ENCODE assay signal across 10 cellular contexts in genomic region chr6:25034477-25034876, GRCh38.
DNase-seq lines count a peak whose midpoint lies in the region; ATAC-seq and TF ChIP-seq lines count a peak whose summit lies in the region.
"Had no signal": no experiment of that assay in that cellular context is flagged by ENCODE, and none has a peak within 500 bp of the region (broad histone marks: within the 10 kb centered on the region; RNA-seq: fewer than 3 reads in every experiment).

No MANE protein-coding gene starts in this region.

- ATAC-seq in activated T-cell treated with anti-CD3 and anti-CD28 coated beads, Interleukin-2, amount 50 U/mL, for 72 hours (replicated peaks in 1 of 2) = no peak

- no peaks in the 10 kb centered on the region for H3K9me3 Mint-ChIP-seq in activated T-cell treated with anti-CD3 and anti-CD28 coated beads, Interleukin-2, amount 50 U/mL, for 72 hours

- H3K9me3 ChIP-seq in SU-DHL-6 (ENCODE audit: insufficient read depth, low read length) (no peaks in the 10 kb centered on the region), subcutaneous abdominal adipose tissue (ENCODE audit: control insufficient read depth in 5 of 5, low read length in 5 of 5) (no peaks in the 10 kb centered on the region)
- H3K9me3 ChIP-seq: left lung had no signal

- H3K4me2 ChIP-seq in SU-DHL-6 (ENCODE audit: low read depth, low read length, poor library complexity, severe bottlenecking) = peak overlapping the region; percentile 21

- H3K4me3 ChIP-seq in SU-DHL-6 (ENCODE audit: insufficient read depth, low read length, poor library complexity, severe bottlenecking) (no peak overlapping the region), subcutaneous abdominal adipose tissue (ENCODE audit: low read depth in 1 of 5, low read length in 5 of 5) (peak overlapping the region in 4 of 5 donors; percentile 18 to 47 (median 39))

- no peak for DNase-seq in activated T-cell treated with anti-CD3 and anti-CD28 coated beads, Interleukin-2, amount 50 U/mL, for 72 hours
- no peak for DNase-seq in activated T-cell treated with anti-CD3 and anti-CD28 coated beads, Interleukin-2, amount 50 U/mL, for 1 hour
- DNase-seq in fibroblast of peridontal ligament (ENCODE audit: extremely low read depth) = peak; percentile 29
- no peak for DNase-seq in stimulated activated CD4-positive, alpha-beta T cell treated with anti-CD3 and anti-CD28 coated beads, Interleukin-4, amount 100 ng/mL, for 4 hours
- no peak for DNase-seq in NCI-H1092 treated with DMSO at 0.1 percent for 48 hours (lab: John Stamatoyannopoulos, UW)
- DNase-seq in posterior cingulate gyrus = no peak
- DNase-seq: left lung; stimulated activated CD4-positive, alpha-beta T cell treated with anti-CD3 and anti-CD28 coated beads, Interleukin-2, amount 100 ng/mL, for 48 hours had no signal

- peak overlapping the region; percentile 10 for H2AFZ ChIP-seq in SU-DHL-6 (ENCODE audit: low read depth, low read length, severe bottlenecking)

- H3K4me1 ChIP-seq in subcutaneous abdominal adipose tissue (ENCODE audit: control insufficient read depth in 5 of 5, insufficient read depth in 5 of 5, low read length in 5 of 5) = peaks cover 0 to 3% (median 0%) of the 10 kb centered on the region in 5 donors

- H3K27ac ChIP-seq in SU-DHL-6 (ENCODE audit: low read depth, low read length) (no peak overlapping the region), subcutaneous abdominal adipose tissue (ENCODE audit: low read depth, low read length) (no peak overlapping the region)

- H3K36me3 ChIP-seq in SU-DHL-6 (ENCODE audit: low read length) (no peaks in the 10 kb centered on the region), subcutaneous abdominal adipose tissue (ENCODE audit: control insufficient read depth in 5 of 5, insufficient read depth in 5 of 5, low read length in 5 of 5) (no peaks in the 10 kb centered on the region)
- H3K36me3 ChIP-seq: left lung had no signal

- H3K36me3 Mint-ChIP-seq in activated T-cell treated with anti-CD3 and anti-CD28 coated beads, Interleukin-2, amount 50 U/mL, for 72 hours (ENCODE audit: insufficient read depth in 2 of 2) = peaks cover 3 to 5% of the 10 kb centered on the region in 2 donors

- no peaks in the 10 kb centered on the region for H3K9me2 ChIP-seq in SU-DHL-6 (replicated peaks; ENCODE audit: insufficient read depth, low read length)

- no peak for TF ChIP-seq CTCF in SU-DHL-6 (IDR thresholded peaks at IDR 0.05; ENCODE audit: insufficient read depth, low read length, poor library complexity, severe bottlenecking)

- peaks cover 46% of the 10 kb centered on the region for H3K4me1 Mint-ChIP-seq in activated T-cell treated with anti-CD3 and anti-CD28 coated beads, Interleukin-2, amount 50 U/mL, for 72 hours (ENCODE audit: low read depth)

- no peaks in the 10 kb centered on the region for H3K79me2 ChIP-seq in SU-DHL-6 (ENCODE audit: insufficient read depth, low read length)

- H3K9ac ChIP-seq in SU-DHL-6 (ENCODE audit: low read length) (no peak overlapping the region), subcutaneous abdominal adipose tissue (ENCODE audit: low read length in 5 of 5) (peak overlapping the region in 1 of 5 donors; percentile 53)

- H3F3A ChIP-seq in SU-DHL-6 (ENCODE audit: insufficient read depth) = no peaks in the 10 kb centered on the region

- intact Hi-C loops in posterior cingulate gyrus (cut with DNase I) = no loop called here

- H3K27me3 ChIP-seq in SU-DHL-6 (ENCODE audit: low read length) = no peaks in the 10 kb centered on the region
- no peaks in the 10 kb centered on the region for H3K27me3 ChIP-seq in subcutaneous abdominal adipose tissue (ENCODE audit: control insufficient read depth in 5 of 5, insufficient read depth in 4 of 5, low read length in 5 of 5)
- H3K27me3 ChIP-seq: left lung had no signal

- H3K27me3 Mint-ChIP-seq in activated T-cell treated with anti-CD3 and anti-CD28 coated beads, Interleukin-2, amount 50 U/mL, for 72 hours (ENCODE audit: low read depth) = no peaks in the 10 kb centered on the region

- no peaks in the 10 kb centered on the region for H4K20me1 ChIP-seq in SU-DHL-6 (ENCODE audit: low read depth, low read length)

- H3K4me3 Mint-ChIP-seq in activated T-cell treated with anti-CD3 and anti-CD28 coated beads, Interleukin-2, amount 50 U/mL, for 72 hours = peak overlapping the region; percentile 89 to 98

- peak overlapping the region; percentile 98 for H3K27ac Mint-ChIP-seq in activated T-cell treated with anti-CD3 and anti-CD28 coated beads, Interleukin-2, amount 50 U/mL, for 72 hours
